Comparison of ENCODE assay signal across 9 cellular contexts in the genomic region with DNA sequence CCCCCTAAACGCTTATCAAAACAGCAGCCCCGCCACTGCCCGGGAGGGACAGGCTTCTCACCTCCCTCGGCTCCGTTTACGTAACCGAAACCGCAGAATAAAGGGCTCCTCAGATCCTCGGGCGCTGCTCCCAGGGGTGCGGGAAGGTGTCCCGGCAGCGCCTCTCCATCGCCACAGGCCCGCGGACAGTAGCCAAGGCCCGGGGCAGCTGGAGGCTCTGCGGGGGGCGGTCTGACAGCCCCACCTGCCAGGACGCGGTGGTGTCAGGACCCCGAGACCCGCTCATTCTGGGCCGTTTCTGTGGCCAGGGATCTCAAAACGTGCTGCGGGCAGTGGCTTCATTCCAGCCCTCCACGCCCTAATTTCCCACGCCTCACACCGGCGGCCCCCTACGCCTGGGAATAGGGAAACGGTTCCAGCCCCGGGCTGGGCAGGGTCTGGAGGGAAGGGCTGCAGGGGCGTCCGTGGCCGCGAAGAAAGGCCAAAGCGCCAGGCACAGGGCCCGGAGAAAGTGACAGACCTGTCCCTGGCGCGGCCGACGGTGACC. TPM values are rescaled to one million over a fixed set of nuclear protein-coding genes. Genes with fewer than 3 reads are reported as not detected.
DNase-seq lines count a peak whose midpoint lies in the region; ATAC-seq, FAIRE-seq and TF ChIP-seq lines count a peak whose summit lies in the region.
"Not testable (repeated sequence)": the region's sequence is repeated elsewhere in the genome, so short reads cannot be mapped to it uniquely, and the experiment has no call there.
"Had no signal": no experiment of that assay in that cellular context is flagged by ENCODE, and none has a peak within 500 bp of the region (broad histone marks: within the 10 kb centered on the region; RNA-seq: fewer than 3 reads in every experiment).

No MANE protein-coding gene starts in this region.

- not testable (repeated sequence) for H2AFZ ChIP-seq in GM12878 (ENCODE audit: control insufficient read depth, low read depth, low read length)

- not testable (repeated sequence) for H4K20me1 ChIP-seq in GM12878 (ENCODE audit: control insufficient read depth, insufficient read depth)

- not testable (repeated sequence) for H3K27me3 ChIP-seq in GM12878 (replicated peaks in 1 of 2; ENCODE audit: control insufficient read depth in 2 of 2, insufficient read depth in 2 of 2, low read length in 1 of 2); mononuclear cell (ENCODE audit: insufficient read depth, low read length)

- peak; percentile 12 for DNase-seq in LoVo (ENCODE audit: low spot score)
- DNase-seq in T-helper 17 cell: peak in 1 of 3 donors; percentile 34
- DNase-seq in GM12878 (ENCODE audit: low read depth, low spot score): not testable (repeated sequence)
- DNase-seq in head of caudate nucleus: peak in 28 of 42 donors; percentile 23 to 71 (median 42)
- peak in 1 of 2 donors; percentile 73 for DNase-seq in stimulated activated effector memory CD8-positive, alpha-beta T cell treated with anti-CD3 and anti-CD28 coated beads, Interleukin-12 subunit alpha, Interleukin-12 subunit beta, amount 100 ng/mL, for 72 hours (ENCODE audit: low spot score in 2 of 2)

- intact Hi-C loops in GM12878 (cut with micrococcal nuclease; ENCODE audit: unreplicated experiment) (loop anchor here (5.0 kb wide), 1 partner anchor 92 kb away; a partner anchor contains a TSS), head of caudate nucleus (cut with DNase I) (loop anchor here (10.0 kb wide), 1 partner anchor 89 kb away; a partner anchor contains a TSS)

- peak overlapping the region; percentile 21 for H3K4me2 ChIP-seq in GM12878 (ENCODE audit: control insufficient read depth, insufficient read depth)

- CTCF ChIA-PET in GM12878 (lab: Yijun Ruan, JAX): not testable (repeated sequence)

- H3K9ac ChIP-seq in GM12878 (ENCODE audit: control insufficient read depth, insufficient read depth, low read length): not testable (repeated sequence)

- TF ChIP-seq RAD21 in GM12878 (IDR thresholded peaks at IDR 0.05; ENCODE audit: insufficient read depth, low read depth, low read length): not testable (repeated sequence)

- H3K79me2 ChIP-seq in GM12878 (ENCODE audit: control insufficient read depth, insufficient read depth, low read length): not testable (repeated sequence)

- not testable (repeated sequence) for H3K4me1 ChIP-seq in GM12878 (ENCODE audit: control insufficient read depth, insufficient read depth, low read length); mononuclear cell (ENCODE audit: insufficient read depth, low read length)

- H3K27me3 Mint-ChIP-seq in T-helper 17 cell: not testable (repeated sequence)

- H3K9me3 ChIP-seq in T-helper 17 cell (ENCODE audit: control insufficient read depth, low read length, poor library complexity, severe bottlenecking); GM12878 (replicated peaks; ENCODE audit: control insufficient read depth, insufficient read depth, low read length); mononuclear cell (ENCODE audit: low read depth, low read length): not testable (repeated sequence)

- TF ChIP-seq POLR2A in GM12878 (IDR thresholded peaks at IDR 0.05; ENCODE audit: low read depth, low read length): not testable (repeated sequence)

- RAD21 ChIA-PET in GM12878 (lab: Charles Lee; ENCODE audit: unreplicated experiment): not testable (repeated sequence)

- H3K9me3 Mint-ChIP-seq in stimulated activated effector memory CD8-positive, alpha-beta T cell treated with anti-CD3 and anti-CD28 coated beads, Interleukin-12 subunit alpha, Interleukin-12 subunit beta, amount 100 ng/mL, for 72 hours: not testable (repeated sequence)

- in situ Hi-C loops in GM12878 (cut with MboI): not testable (repeated sequence)

- peak overlapping the region; percentile 86 for H3K4me3 Mint-ChIP-seq in T-helper 17 cell
- H3K4me3 Mint-ChIP-seq in stimulated activated effector memory CD8-positive, alpha-beta T cell treated with anti-CD3 and anti-CD28 coated beads, Interleukin-12 subunit alpha, Interleukin-12 subunit beta, amount 100 ng/mL, for 72 hours: peak overlapping the region; percentile 68

- peak overlapping the region; percentile 45 for H3K27ac Mint-ChIP-seq in T-helper 17 cell
- not testable (repeated sequence) for H3K27ac Mint-ChIP-seq in stimulated activated effector memory CD8-positive, alpha-beta T cell treated with anti-CD3 and anti-CD28 coated beads, Interleukin-12 subunit alpha, Interleukin-12 subunit beta, amount 100 ng/mL, for 72 hours

- POLR2A ChIA-PET in GM12878 (lab: Charles Lee): not testable (repeated sequence)

- SMC1A ChIA-PET in GM12878 (lab: Charles Lee; ENCODE audit: uncharacterized antibody, unreplicated experiment): not testable (repeated sequence)

- H3K4me3 ChIP-seq in GM12878 (peak overlapping the region; percentile 36; the same call in 1 of the 2 replicates), mononuclear cell (ENCODE audit: low read length) (peak overlapping the region; percentile 25)

- H3K4me1 Mint-ChIP-seq in T-helper 17 cell; stimulated activated effector memory CD8-positive, alpha-beta T cell treated with anti-CD3 and anti-CD28 coated beads, Interleukin-12 subunit alpha, Interleukin-12 subunit beta, amount 100 ng/mL, for 72 hours: not testable (repeated sequence)

- H3K36me3 Mint-ChIP-seq in T-helper 17 cell (ENCODE audit: low read depth); stimulated activated effector memory CD8-positive, alpha-beta T cell treated with anti-CD3 and anti-CD28 coated beads, Interleukin-12 subunit alpha, Interleukin-12 subunit beta, amount 100 ng/mL, for 72 hours: not testable (repeated sequence)

- BruUV-seq in GM12878 (replicated peaks; lab: Mats Ljungman, UMichigan): not testable (repeated sequence)

- H3K36me3 ChIP-seq in GM12878 (ENCODE audit: control insufficient read depth in 2 of 2, insufficient read depth in 2 of 2, low read length in 1 of 2): not testable (repeated sequence)

- not testable (repeated sequence) for FAIRE-seq in GM12878 (lab: Jason Lieb, UNC)

- 7% methylated on average over 43 of the region's 43 CpGs for WGBS in GM12878 (ENCODE audit: insufficient coverage, insufficient replicate concordance, low lambda C conversion rate, missing lambda C conversion rate)

- TF ChIP-seq CTCF in C4-2B (conservative IDR thresholded peaks at IDR 0.05); GM12878 (IDR thresholded peaks at IDR 0.05 in 2 of 3, conservative IDR thresholded peaks at IDR 0.05 in 1 of 3; ENCODE audit: control insufficient read depth in 2 of 3, extremely low read depth in 1 of 3, insufficient read depth in 1 of 3, low read depth in 3 of 3, low read length in 3 of 3): not testable (repeated sequence)

- H3K27ac ChIP-seq in C4-2B: peak overlapping the region; percentile 78
- not testable (repeated sequence) for H3K27ac ChIP-seq in GM12878 (ENCODE audit: control insufficient read depth, insufficient read depth)

- peak; percentile 8 for ATAC-seq in GM21576 (IDR thresholded peaks at IDR 0.05; ENCODE audit: unreplicated experiment)
- peak; percentile 37 for ATAC-seq in T-helper 17 cell
- peak; percentile 13 for ATAC-seq in GM12878
- not testable (repeated sequence) for ATAC-seq in stimulated activated effector memory CD8-positive, alpha-beta T cell treated with anti-CD3 and anti-CD28 coated beads, Interleukin-12 subunit alpha, Interleukin-12 subunit beta, amount 100 ng/mL, for 72 hours

- TF ChIP-seq EP300 in GM12878 (IDR thresholded peaks at IDR 0.05; ENCODE audit: borderline replicate concordance in 1 of 2, control insufficient read depth in 1 of 2, low read depth in 2 of 2, low read length in 2 of 2): not testable (repeated sequence)

RNA-seq across cellular contexts. Expression of a gene that starts 0.6 kb away (rescaled TPM):
- 10 to 100 TPM in 1 of 2 donors, 1 to 10 TPM in 1; 9.3 to 31.2 TPM for total RNA-seq in T-helper 17 cell
- total RNA-seq in GM12878 (2013; cell fraction: nucleolus; rRNA removed): 0.86 and 1.4 TPM in 2 replicates
- not detected in 2 replicates for total RNA-seq in GM12878 (2014; rRNA removed)
- total RNA-seq in GM12878 (2014; rRNA removed; fragmentation: Illumina TruSeq; extraction: Trizol): not detected in 2 replicates
- 0.13 TPM in 1 of 2 replicates, not detected in the other for total RNA-seq in GM12878 (2021)
- polyA plus RNA-seq in GM12878 (2011; ENCODE audit: low read depth): 0.25 TPM
- polyA plus RNA-seq in GM12878 (2011; rRNA removed): not detected in 2 replicates
- 0.13 TPM in 1 of 2 replicates, not detected in the other for polyA plus RNA-seq in GM12878 (2011; cell fraction: cytosol; rRNA removed)
- polyA plus RNA-seq in GM12878 (2011; cell fraction: nucleus; rRNA removed): 0.59 and 0.63 TPM in 2 replicates
- 0.20 and 0.55 TPM in 2 replicates for polyA plus RNA-seq in GM12878 (2012)
- 0.01 TPM in 1 of 2 replicates, not detected in the other for polyA plus RNA-seq in GM12878 (2014; fragmentation: Illumina TruSeq; extraction: Trizol)
- polyA plus RNA-seq in GM12878 (2014; fragmentation: Nextera tagmentation; extraction: Ambion mirVana): under 1 TPM in 1 of 2 experiments, not detected in 1; 0.09 TPM
- polyA plus RNA-seq in GM12878 (2014; rRNA removed): 0.10 TPM in 1 of 2 replicates, not detected in the other
- polyA plus RNA-seq in GM12878 (2016; fragmentation: Nextera tagmentation; extraction: Ambion mirVana): not detected
- polyA minus RNA-seq in GM12878 (2011; rRNA and poly(A)+ RNA removed): 0.44 TPM in 1 of 2 replicates, not detected in the other
- not detected in 2 replicates for polyA minus RNA-seq in GM12878 (2011; cell fraction: cytosol; rRNA and poly(A)+ RNA removed)
- not detected in 2 replicates for polyA minus RNA-seq in GM12878 (2011; cell fraction: nucleus; rRNA and poly(A)+ RNA removed)
- 0.73 TPM for total RNA-seq in mononuclear cell
- total RNA-seq: RPMI7951 had no signal
